ENCODE assay signal across 10 cellular contexts in the genomic region with DNA sequence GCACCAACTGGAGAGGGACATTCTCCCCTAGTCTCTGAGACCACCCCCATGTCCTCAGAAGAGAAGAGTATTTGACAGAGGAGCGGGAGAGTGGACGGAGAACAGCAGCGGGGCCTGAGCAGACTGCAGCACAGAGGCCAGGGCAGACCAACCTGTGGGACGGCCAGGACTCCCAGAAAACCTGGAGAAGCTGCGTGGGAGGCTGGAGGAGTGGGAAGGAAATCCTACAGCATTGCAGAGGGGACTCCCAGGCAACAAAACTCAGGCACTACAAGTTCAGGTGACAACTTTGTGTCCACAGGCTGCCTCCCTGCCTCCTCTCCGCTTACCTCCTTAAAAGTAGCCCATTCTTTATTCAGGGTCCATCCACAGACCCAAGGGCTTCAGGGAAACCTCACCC. TPM values are rescaled to one million over a fixed set of nuclear protein-coding genes. Genes with fewer than 3 reads are reported as not detected.
DNase-seq lines count a peak whose midpoint lies in the region; ATAC-seq, FAIRE-seq and TF ChIP-seq lines count a peak whose summit lies in the region.
"Had no signal": no experiment of that assay in that cellular context is flagged by ENCODE, and none has a peak within 500 bp of the region (broad histone marks: within the 10 kb centered on the region; RNA-seq: fewer than 3 reads in every experiment).

No MANE protein-coding gene starts in this region.

- TF ChIP-seq RAD21 in GM12878 (IDR thresholded peaks at IDR 0.05; ENCODE audit: insufficient read depth, low read depth, low read length): no peak

- no peak overlapping the region for H3K9ac ChIP-seq in GM12878 (ENCODE audit: control insufficient read depth, insufficient read depth, low read length)
- no peak overlapping the region for H3K9ac ChIP-seq in mucosa of rectum (ENCODE audit: low read depth in 1 of 2, low read length in 2 of 2)
- H3K9ac ChIP-seq in GM23248: no peak overlapping the region

- no peak overlapping the region for H2AFZ ChIP-seq in GM12878 (ENCODE audit: control insufficient read depth, low read depth, low read length)
- no peak overlapping the region for H2AFZ ChIP-seq in GM23248

- H3K79me2 ChIP-seq in GM12878 (ENCODE audit: control insufficient read depth, insufficient read depth, low read length) (no peaks in the 10 kb centered on the region), GM23248 (ENCODE audit: insufficient read depth) (no peaks in the 10 kb centered on the region)

- RAD21 ChIA-PET in GM12878 (lab: Charles Lee; ENCODE audit: unreplicated experiment): interaction anchor here (1.0 to 1.6 kb wide), 4 partner anchors 11 to 62 kb away, joined by 3 to 8 read pairs (median 4); a partner anchor contains a TSS

- no peaks in the 10 kb centered on the region for H3K9me2 ChIP-seq in GM23248 (ENCODE audit: insufficient read depth)

- SMC1A ChIA-PET in GM12878 (lab: Charles Lee; ENCODE audit: uncharacterized antibody, unreplicated experiment): interaction anchor here (0.7 to 5.4 kb wide), 5 partner anchors 8 to 69 kb away, joined by 3 to 86 read pairs (median 6); a partner anchor contains a TSS

- no peak for TF ChIP-seq POLR2A in heart left ventricle (IDR thresholded peaks at IDR 0.05)
- no peak for TF ChIP-seq POLR2A in GM12878 (IDR thresholded peaks at IDR 0.05; ENCODE audit: low read depth, low read length)
- no peak for TF ChIP-seq POLR2A in transverse colon (IDR thresholded peaks at IDR 0.05)

- TF ChIP-seq EP300 in GM12878 (IDR thresholded peaks at IDR 0.05; ENCODE audit: borderline replicate concordance in 1 of 2, control insufficient read depth in 1 of 2, low read depth in 2 of 2, low read length in 2 of 2) (no peak), transverse colon (IDR thresholded peaks at IDR 0.05; ENCODE audit: low read depth) (no peak)

- DNase-seq in heart left ventricle: no peak
- DNase-seq in left cardiac atrium: no peak
- no peak for DNase-seq in GM12878 (ENCODE audit: low read depth, low spot score)
- DNase-seq in transverse colon: no peak
- no peak for DNase-seq in epidermal melanocyte (ENCODE audit: insufficient read length, low spot score)
- DNase-seq in GM23248: no peak
- DNase-seq: activated CD4-positive, CD25-positive, alpha-beta regulatory T cell; islet precursor cell had no signal

- peaks cover 7% of the 10 kb centered on the region; the same call in 1 of the 2 replicates for H3F3A ChIP-seq in GM23248 (ENCODE audit: insufficient read depth)

- BruUV-seq in GM12878 (replicated peaks; lab: Mats Ljungman, UMichigan): no TSS peak

- H3K9me3 ChIP-seq in heart left ventricle (no peaks in the 10 kb centered on the region), GM12878 (replicated peaks; ENCODE audit: control insufficient read depth, insufficient read depth, low read length) (no peaks in the 10 kb centered on the region), mucosa of rectum (ENCODE audit: control insufficient read depth in 2 of 2, low read length in 2 of 2) (no peaks in the 10 kb centered on the region), transverse colon (no peaks in the 10 kb centered on the region), GM23248 (ENCODE audit: low read depth) (no peaks in the 10 kb centered on the region)

- FAIRE-seq in GM12878 (lab: Jason Lieb, UNC): no peak

- no peak for TF ChIP-seq CTCF in heart left ventricle (IDR thresholded peaks at IDR 0.05)
- no peak for TF ChIP-seq CTCF in GM12878 (IDR thresholded peaks at IDR 0.05 in 2 of 3, conservative IDR thresholded peaks at IDR 0.05 in 1 of 3; ENCODE audit: control insufficient read depth in 2 of 3, extremely low read depth in 1 of 3, insufficient read depth in 1 of 3, low read depth in 3 of 3, low read length in 3 of 3)
- no peak for TF ChIP-seq CTCF in transverse colon (IDR thresholded peaks at IDR 0.05)

- H3K36me3 ChIP-seq in heart left ventricle (peaks cover 0 to 19% (median 8%) of the 10 kb centered on the region in 9 donors), GM12878 (ENCODE audit: control insufficient read depth in 2 of 2, insufficient read depth in 2 of 2, low read length in 1 of 2) (no peaks in the 10 kb centered on the region; a peak in 1 of 4 replicates), mucosa of rectum (ENCODE audit: control insufficient read depth in 2 of 2, insufficient read depth in 2 of 2, low read length in 2 of 2) (peaks cover 0 to 2% of the 10 kb centered on the region in 2 donors), transverse colon (no peaks in the 10 kb centered on the region), GM23248 (ENCODE audit: low read depth) (no peaks in the 10 kb centered on the region)

- H3K27ac ChIP-seq in heart left ventricle (peak overlapping the region; percentile 15 to 100 (median 64)), GM12878 (ENCODE audit: control insufficient read depth, insufficient read depth) (no peak overlapping the region), mucosa of rectum (ENCODE audit: low read depth in 2 of 2, low read length in 2 of 2) (peak overlapping the region; percentile 60 to 90), transverse colon (peak overlapping the region; percentile 72 to 99 (median 88)), GM23248 (no peak overlapping the region)

- H3K4me1 ChIP-seq in heart left ventricle (peaks cover 18 to 98% (median 73%) of the 10 kb centered on the region in 12 donors), GM12878 (ENCODE audit: control insufficient read depth, insufficient read depth, low read length) (peaks cover 78% of the 10 kb centered on the region), mucosa of rectum (ENCODE audit: control insufficient read depth in 2 of 2, insufficient read depth in 2 of 2, low read length in 2 of 2) (peaks cover 60 to 70% of the 10 kb centered on the region in 2 donors), transverse colon (peaks cover 43 to 88% (median 48%) of the 10 kb centered on the region in 4 donors), GM23248 (ENCODE audit: insufficient read depth) (peaks cover 37% of the 10 kb centered on the region)

- no peak overlapping the region for H3K4me3 ChIP-seq in heart left ventricle
- no peak overlapping the region for H3K4me3 ChIP-seq in GM12878
- no peak overlapping the region for H3K4me3 ChIP-seq in mucosa of rectum (ENCODE audit: low read length in 2 of 2)
- H3K4me3 ChIP-seq in transverse colon: no peak overlapping the region
- H3K4me3 ChIP-seq in GM23248: no peak overlapping the region

- POLR2A ChIA-PET in GM12878 (lab: Charles Lee): interaction anchor here (1.0 to 3.1 kb wide), 2 partner anchors 28 to 44 kb away, joined by 3 to 18 read pairs; no protein-coding TSS in a partner anchor

- H3K27me3 ChIP-seq in heart left ventricle (no peaks in the 10 kb centered on the region), GM12878 (replicated peaks in 1 of 2; ENCODE audit: control insufficient read depth in 2 of 2, insufficient read depth in 2 of 2, low read length in 1 of 2) (no peaks in the 10 kb centered on the region), mucosa of rectum (ENCODE audit: control insufficient read depth in 2 of 2, insufficient read depth in 2 of 2, low read length in 2 of 2) (no peaks in the 10 kb centered on the region), transverse colon (no peaks in the 10 kb centered on the region), GM23248 (replicated peaks; ENCODE audit: insufficient read depth) (no peaks in the 10 kb centered on the region)

- no peaks in the 10 kb centered on the region for H4K20me1 ChIP-seq in GM12878 (ENCODE audit: control insufficient read depth, insufficient read depth)
- H4K20me1 ChIP-seq in GM23248 (ENCODE audit: insufficient read depth): no peaks in the 10 kb centered on the region

- WGBS in heart left ventricle, 4 donors: 76 to 86% (median 79%) methylated on average over 6 of the region's 6 CpGs
- 79% methylated on average over 6 of the region's 6 CpGs for WGBS in GM12878 (ENCODE audit: insufficient coverage, insufficient replicate concordance, low lambda C conversion rate, missing lambda C conversion rate)
- 97% methylated on average over 6 of the region's 6 CpGs; no CpG with 5 or more reads in 1 of the 2 donors for WGBS in transverse colon (ENCODE audit: low coverage in 1 of 2), 2 donors
- WGBS in GM23248 (ENCODE audit: low coverage in 1 of 2, low lambda C conversion rate in 2 of 2, missing lambda C conversion rate in 2 of 2), 2 experiments: 95 to 97% methylated on average over 5 to 6 of the region's 6 CpGs

- in situ Hi-C loops in GM12878 (cut with MboI): no loop called here
- in situ Hi-C loops in transverse colon (cut with MboI; ENCODE audit: low pct_ligation_motif_present in 1 of 4, low pct_unique_long_range_greater_than_20kb in 1 of 4, low sequenced_read_pairs in 3 of 4): no loop called here
- in situ Hi-C loops in GM23248 (cut with MboI): no loop called here

- no peak for ATAC-seq in heart left ventricle
- ATAC-seq in left cardiac atrium: no peak
- no peak for ATAC-seq in GM12878
- ATAC-seq in HG03108 (IDR thresholded peaks at IDR 0.05; ENCODE audit: unreplicated experiment): no peak

- CTCF ChIA-PET in GM12878 (lab: Yijun Ruan, JAX): interaction anchor here (3.0 to 6.0 kb wide), 2 partner anchors 32 to 70 kb away, joined by 20 to 35 read pairs; a partner anchor contains a TSS

- H3K4me2 ChIP-seq in GM12878 (ENCODE audit: control insufficient read depth, insufficient read depth): 0 out of 2 replicates have a peak overlapping the region, but pooled peaks have one; percentile 10
- H3K4me2 ChIP-seq in GM23248 (ENCODE audit: unreplicated experiment): no peak overlapping the region

- intact Hi-C loops in heart left ventricle (cut with DNase I) (loop anchor here in 2 of 10 donors (5.0 kb wide), 2 partner anchors 32 to 87 kb away; a partner anchor contains a TSS), left cardiac atrium (cut with DNase I) (no loop called here), GM12878 (cut with micrococcal nuclease; ENCODE audit: unreplicated experiment) (no loop called here), transverse colon (cut with DNase I; ENCODE audit: low total_unique reads) (no loop called here)

RNA-seq across cellular contexts. Expression of a gene that starts 29.9 kb away (rescaled TPM):
- 10 to 100 TPM; 13.9 to 29.4 (median 17.4) TPM for total RNA-seq in heart left ventricle
- polyA plus RNA-seq in heart left ventricle: 10 to 100 TPM in 1 of 2 donors, 1 to 10 TPM in 1; 9.4 to 10.5 TPM
- 10 to 100 TPM; 22.3 to 28.2 TPM for total RNA-seq in left cardiac atrium
- 8.2 and 8.6 TPM in 2 replicates for total RNA-seq in GM12878 (2013; cell fraction: nucleolus; rRNA removed)
- total RNA-seq in GM12878 (2014; rRNA removed): 2.5 and 4.6 TPM in 2 replicates
- total RNA-seq in GM12878 (2014; rRNA removed; fragmentation: Illumina TruSeq; extraction: Trizol): 2.8 and 3.5 TPM in 2 replicates
- 3.4 and 3.5 TPM in 2 replicates for total RNA-seq in GM12878 (2021)
- polyA plus RNA-seq in GM12878 (2011; ENCODE audit: low read depth): 2.8 TPM
- 12.4 and 16.1 TPM in 2 replicates for polyA plus RNA-seq in GM12878 (2011; rRNA removed)
- polyA plus RNA-seq in GM12878 (2011; cell fraction: cytosol; rRNA removed): 9.7 and 10.5 TPM in 2 replicates
- polyA plus RNA-seq in GM12878 (2011; cell fraction: nucleus; rRNA removed): 24.8 and 27.5 TPM in 2 replicates
- 4.2 and 4.6 TPM in 2 replicates for polyA plus RNA-seq in GM12878 (2012)
- 2.6 and 4.5 TPM in 2 replicates for polyA plus RNA-seq in GM12878 (2014; fragmentation: Illumina TruSeq; extraction: Trizol)
- polyA plus RNA-seq in GM12878 (2014; fragmentation: Nextera tagmentation; extraction: Ambion mirVana): 1 to 10 TPM; 1.3 TPM
- 3.2 and 4.0 TPM in 2 replicates for polyA plus RNA-seq in GM12878 (2014; rRNA removed)
- polyA plus RNA-seq in GM12878 (2016; fragmentation: Nextera tagmentation; extraction: Ambion mirVana): 1 to 10 TPM; 3.3 to 5.1 TPM
- 13.9 and 19.0 TPM in 2 replicates for polyA minus RNA-seq in GM12878 (2011; rRNA and poly(A)+ RNA removed)
- polyA minus RNA-seq in GM12878 (2011; cell fraction: cytosol; rRNA and poly(A)+ RNA removed): 1.5 and 4.0 TPM in 2 replicates
- 6.3 and 9.0 TPM in 2 replicates for polyA minus RNA-seq in GM12878 (2011; cell fraction: nucleus; rRNA and poly(A)+ RNA removed)
- total RNA-seq in transverse colon: 10 to 100 TPM; 15.7 to 20.6 (median 16.6) TPM
- 57.5 and 58.8 TPM in 2 replicates for total RNA-seq in GM23248 (2014; rRNA removed; shearing (Covaris generic))
- polyA plus RNA-seq in GM23248 (2016; fragmentation: Nextera tagmentation; extraction: Ambion mirVana): 27.9 and 28.2 TPM in 2 replicates

RNA-seq across cellular contexts. Expression of a gene that starts 32.4 kb away (rescaled TPM):
- total RNA-seq in heart left ventricle: 10 to 100 TPM in 2 of 9 donors, 1 to 10 TPM in 7; 4.1 to 28.9 (median 6.4) TPM
- polyA plus RNA-seq in heart left ventricle: 10 to 100 TPM in 1 of 2 donors, 1 to 10 TPM in 1; 4.9 to 18.8 TPM
- 10 to 100 TPM; 15.8 to 22.5 TPM for total RNA-seq in left cardiac atrium
- 15.8 and 18.7 TPM in 2 replicates for total RNA-seq in GM12878 (2013; cell fraction: nucleolus; rRNA removed)
- total RNA-seq in GM12878 (2014; rRNA removed): 56.8 and 61.6 TPM in 2 replicates
- total RNA-seq in GM12878 (2014; rRNA removed; fragmentation: Illumina TruSeq; extraction: Trizol): 46.7 and 47.1 TPM in 2 replicates
- total RNA-seq in GM12878 (2021): 40.1 and 40.8 TPM in 2 replicates
- polyA plus RNA-seq in GM12878 (2011; ENCODE audit: low read depth): 41.0 TPM
- polyA plus RNA-seq in GM12878 (2011; rRNA removed): 117 and 152 TPM in 2 replicates
- 213 and 224 TPM in 2 replicates for polyA plus RNA-seq in GM12878 (2011; cell fraction: cytosol; rRNA removed)
- polyA plus RNA-seq in GM12878 (2011; cell fraction: nucleus; rRNA removed): 81.0 and 88.5 TPM in 2 replicates
- polyA plus RNA-seq in GM12878 (2012): 46.6 and 59.5 TPM in 2 replicates
- 24.0 and 60.0 TPM in 2 replicates for polyA plus RNA-seq in GM12878 (2014; fragmentation: Illumina TruSeq; extraction: Trizol)
- 100 to 1,000 TPM; 181 to 193 TPM for polyA plus RNA-seq in GM12878 (2014; fragmentation: Nextera tagmentation; extraction: Ambion mirVana)
- polyA plus RNA-seq in GM12878 (2014; rRNA removed): 75.6 and 80.0 TPM in 2 replicates
- 100 to 1,000 TPM; 142 to 143 TPM for polyA plus RNA-seq in GM12878 (2016; fragmentation: Nextera tagmentation; extraction: Ambion mirVana)
- polyA minus RNA-seq in GM12878 (2011; rRNA and poly(A)+ RNA removed): 46.0 and 47.9 TPM in 2 replicates
- 18.3 and 23.1 TPM in 2 replicates for polyA minus RNA-seq in GM12878 (2011; cell fraction: cytosol; rRNA and poly(A)+ RNA removed)
- 11.4 and 13.1 TPM in 2 replicates for polyA minus RNA-seq in GM12878 (2011; cell fraction: nucleus; rRNA and poly(A)+ RNA removed)
- 100 to 1,000 TPM in 1 of 4 donors, 10 to 100 TPM in 3; 25.3 to 108 (median 39.1) TPM for total RNA-seq in transverse colon
- total RNA-seq in GM23248 (2014; rRNA removed; shearing (Covaris generic)): 64.2 and 130 TPM in 2 replicates
- polyA plus RNA-seq in GM23248 (2016; fragmentation: Nextera tagmentation; extraction: Ambion mirVana): 107 and 108 TPM in 2 replicates

RNA-seq across cellular contexts. Expression of a gene that starts 46.3 kb away (rescaled TPM):
- total RNA-seq in heart left ventricle: 1 to 10 TPM in 5 of 9 donors, under 1 TPM in 3, not detected in 1; 0.49 to 2.4 (median 1.1) TPM
- polyA plus RNA-seq in heart left ventricle: under 1 TPM in 1 of 2 donors, not detected in 1; 0.40 TPM
- total RNA-seq in left cardiac atrium: 1 to 10 TPM; 1.3 to 3.0 TPM
- 3.7 and 4.3 TPM in 2 replicates for total RNA-seq in GM12878 (2013; cell fraction: nucleolus; rRNA removed)
- 0.60 and 1.8 TPM in 2 replicates for total RNA-seq in GM12878 (2014; rRNA removed)
- total RNA-seq in GM12878 (2014; rRNA removed; fragmentation: Illumina TruSeq; extraction: Trizol): 0.67 and 0.69 TPM in 2 replicates
- total RNA-seq in GM12878 (2021): 3.0 TPM in 2 replicates
- polyA plus RNA-seq in GM12878 (2011; ENCODE audit: low read depth): not detected
- 0.65 and 1.2 TPM in 2 replicates for polyA plus RNA-seq in GM12878 (2011; rRNA removed)
- 2.1 and 2.9 TPM in 2 replicates for polyA plus RNA-seq in GM12878 (2011; cell fraction: cytosol; rRNA removed)
- polyA plus RNA-seq in GM12878 (2011; cell fraction: nucleus; rRNA removed): 2.5 and 4.3 TPM in 2 replicates
- polyA plus RNA-seq in GM12878 (2012): 0.41 and 0.51 TPM in 2 replicates
- 0.09 TPM in 1 of 2 replicates, not detected in the other for polyA plus RNA-seq in GM12878 (2014; fragmentation: Illumina TruSeq; extraction: Trizol)
- polyA plus RNA-seq in GM12878 (2014; fragmentation: Nextera tagmentation; extraction: Ambion mirVana): not detected
- polyA plus RNA-seq in GM12878 (2014; rRNA removed): 1.00 and 1.3 TPM in 2 replicates
- 1 to 10 TPM; 1.6 to 1.7 TPM for polyA plus RNA-seq in GM12878 (2016; fragmentation: Nextera tagmentation; extraction: Ambion mirVana)
- 0.80 and 1.9 TPM in 2 replicates for polyA minus RNA-seq in GM12878 (2011; rRNA and poly(A)+ RNA removed)
- 1.2 and 1.5 TPM in 2 replicates for polyA minus RNA-seq in GM12878 (2011; cell fraction: cytosol; rRNA and poly(A)+ RNA removed)
- polyA minus RNA-seq in GM12878 (2011; cell fraction: nucleus; rRNA and poly(A)+ RNA removed): 2.3 and 6.2 TPM in 2 replicates
- total RNA-seq in transverse colon: 10 to 100 TPM in 1 of 4 donors, 1 to 10 TPM in 2, not detected in 1; 2.0 to 34.2 (median 4.0) TPM
- 2.1 and 3.1 TPM in 2 replicates for total RNA-seq in GM23248 (2014; rRNA removed; shearing (Covaris generic))
- 6.0 and 6.8 TPM in 2 replicates for polyA plus RNA-seq in GM23248 (2016; fragmentation: Nextera tagmentation; extraction: Ambion mirVana)

RNA-seq across cellular contexts. Expression of a gene that starts 59.3 kb away (rescaled TPM):
- total RNA-seq in heart left ventricle (under 1 TPM in 1 of 9 donors, not detected in 8; 0.52 TPM), left cardiac atrium (under 1 TPM in 1 of 2 donors, not detected in 1; 0.62 TPM), GM12878 (2014; rRNA removed) (0.34 TPM in 1 of 2 replicates, not detected in the other), GM12878 (2014; rRNA removed; fragmentation: Illumina TruSeq; extraction: Trizol) (not detected in 2 replicates), GM12878 (2021) (not detected in 2 replicates), transverse colon (under 1 TPM in 1 of 4 donors, not detected in 3; 0.48 TPM)
- polyA plus RNA-seq in heart left ventricle (not detected), GM12878 (2011; rRNA removed) (not detected in 2 replicates), GM12878 (2014; fragmentation: Illumina TruSeq; extraction: Trizol) (not detected in 2 replicates), GM12878 (2014; fragmentation: Nextera tagmentation; extraction: Ambion mirVana) (not detected), GM12878 (2014; rRNA removed) (0.26 TPM in 1 of 2 replicates, not detected in the other), GM12878 (2016; fragmentation: Nextera tagmentation; extraction: Ambion mirVana) (not detected), GM23248 (2016; fragmentation: Nextera tagmentation; extraction: Ambion mirVana) (not detected in 2 replicates)
- total RNA-seq in GM12878 (2013; cell fraction: nucleolus; rRNA removed): not detected in 2 replicates
- polyA plus RNA-seq in GM12878 (2011; ENCODE audit: low read depth): not detected
- polyA plus RNA-seq in GM12878 (2011; cell fraction: cytosol; rRNA removed): 0.04 TPM in 1 of 2 replicates, not detected in the other
- not detected in 2 replicates for polyA plus RNA-seq in GM12878 (2011; cell fraction: nucleus; rRNA removed)
- not detected in 2 replicates for polyA plus RNA-seq in GM12878 (2012)
- not detected in 2 replicates for polyA minus RNA-seq in GM12878 (2011; rRNA and poly(A)+ RNA removed)
- polyA minus RNA-seq in GM12878 (2011; cell fraction: cytosol; rRNA and poly(A)+ RNA removed): not detected in 2 replicates
- polyA minus RNA-seq in GM12878 (2011; cell fraction: nucleus; rRNA and poly(A)+ RNA removed): not detected in 2 replicates
- total RNA-seq in GM23248 (2014; rRNA removed; shearing (Covaris generic)): not detected in 2 replicates

Comparison
In these comparisons a context has a peak if more than half of its experiments do, and no peak if none do; other contexts are left out.
1. H3K27ac ChIP-seq: peak in heart left ventricle (12 of 12), mucosa of rectum (2 of 2) and transverse colon (4 of 4); none in GM12878 (single experiment) and GM23248 (single experiment).